ENCODE assay signal across 20 cellular contexts in the genomic region with DNA sequence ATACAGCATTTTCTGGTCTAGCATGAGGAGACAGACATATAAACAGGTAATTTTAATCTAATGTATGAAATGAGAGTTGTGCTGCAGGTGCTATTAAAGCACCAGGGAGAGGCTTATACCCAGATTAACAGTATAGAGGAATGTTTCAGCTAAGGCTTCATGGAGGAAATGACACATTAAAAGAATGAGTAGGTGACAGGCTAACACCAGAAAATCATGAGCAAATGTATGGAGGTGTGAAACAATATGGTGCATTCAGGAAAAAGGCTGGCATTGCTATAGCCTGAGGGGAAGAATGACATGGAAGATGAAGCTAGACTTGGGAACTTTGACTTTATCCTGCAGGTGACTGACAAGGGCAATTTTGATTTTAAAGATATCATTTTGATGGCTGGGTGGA. TPM values are rescaled to one million over a fixed set of nuclear protein-coding genes. Genes with fewer than 3 reads are reported as not detected.
DNase-seq lines count a peak whose midpoint lies in the region; ATAC-seq, FAIRE-seq and TF ChIP-seq lines count a peak whose summit lies in the region.
"Had no signal": no experiment of that assay in that cellular context is flagged by ENCODE, and none has a peak within 500 bp of the region (broad histone marks: within the 10 kb centered on the region; RNA-seq: fewer than 3 reads in every experiment).

No MANE protein-coding gene starts in this region.

- peak overlapping the region; percentile 4 to 22; a peak in 1 of 4 replicates for H3K27ac ChIP-seq in SK-N-SH (ENCODE audit: low read depth in 2 of 2, low read length in 1 of 2)

- H3F3A ChIP-seq in SK-N-SH (replicated peaks; ENCODE audit: insufficient read depth): peaks cover 34% of the 10 kb centered on the region

- POLR2A ChIA-PET in SK-N-SH (lab: Yijun Ruan, JAX): no interaction called here

- no peak for TF ChIP-seq RAD21 in SK-N-SH (IDR thresholded peaks at IDR 0.05; ENCODE audit: low read length)

- H3K36me3 ChIP-seq in SK-N-SH (replicated peaks in 1 of 2; ENCODE audit: control insufficient read depth in 1 of 2, insufficient read depth in 2 of 2, low read length in 1 of 2) (peaks cover 79 to 82% of the 10 kb centered on the region in 2 experiments), bronchial epithelial cell (ENCODE audit: control insufficient read depth, insufficient read depth, low read length) (peaks cover 9% of the 10 kb centered on the region)

- FAIRE-seq in bronchial epithelial cell (lab: Jason Lieb, UNC): no peak
- FAIRE-seq: GM18507 had no signal

- no peak for DNase-seq in activated T-cell treated with anti-CD3 and anti-CD28 coated beads, Interleukin-2, amount 50 U/mL, for 4 hours
- no peak for DNase-seq in activated T-cell treated with anti-CD3 and anti-CD28 coated beads, Interleukin-2, amount 50 U/mL, for 48 hours
- DNase-seq in SK-N-SH: no peak
- DNase-seq in bronchial epithelial cell (ENCODE audit: low read depth): peak; percentile 41
- no peak for DNase-seq in stimulated activated effector memory CD8-positive, alpha-beta T cell treated with anti-CD3 and anti-CD28 coated beads, Interleukin-12 subunit alpha, Interleukin-12 subunit beta, amount 100 ng/mL, for 72 hours (ENCODE audit: low spot score in 2 of 2)
- DNase-seq in SW480 (ENCODE audit: low spot score): no peak
- DNase-seq in NCI-H2171 treated with DMSO at 0.1 percent for 48 hours (lab: John Stamatoyannopoulos, UW): no peak
- DNase-seq in NCI-H226: no peak
- DNase-seq: amygdala, DND-41, HCEC 1CT, Karpas-422, NCI-H1105 treated with DMSO at 0.1 percent for 48 hours, NCI-H2171, nucleus accumbens, right cardiac atrium, T-helper 2 cell had no signal

- H3K4me2 ChIP-seq in SK-N-SH: no peak overlapping the region

- H3K27me3 ChIP-seq in SK-N-SH (ENCODE audit: insufficient read depth) (no peaks in the 10 kb centered on the region), bronchial epithelial cell (ENCODE audit: control insufficient read depth, insufficient read depth, low read length) (no peaks in the 10 kb centered on the region)

- H3K79me2 ChIP-seq in SK-N-SH (ENCODE audit: insufficient read depth): peaks cover 82% of the 10 kb centered on the region

- H2AFZ ChIP-seq in SK-N-SH (ENCODE audit: low read depth): no peak overlapping the region

- H3K27ac Mint-ChIP-seq in stimulated activated effector memory CD8-positive, alpha-beta T cell treated with anti-CD3 and anti-CD28 coated beads, Interleukin-12 subunit alpha, Interleukin-12 subunit beta, amount 100 ng/mL, for 72 hours: peak overlapping the region; percentile 29

- no peak for TF ChIP-seq EP300 in SK-N-SH (IDR thresholded peaks at IDR 0.05; ENCODE audit: borderline replicate concordance in 1 of 2, low read depth in 1 of 2, low read length in 1 of 2)

- H3K4me3 ChIP-seq in SK-N-SH (ENCODE audit: low read depth in 2 of 2, low read length in 1 of 2): no peak overlapping the region
- no peak overlapping the region for H3K4me3 ChIP-seq in bronchial epithelial cell (ENCODE audit: low read depth, low read length)

- peak; percentile 60 to 79 for ATAC-seq in activated T-cell treated with anti-CD3 and anti-CD28 coated beads, Interleukin-2, amount 50 U/mL, for 4 hours
- peak; percentile 81 for ATAC-seq in stimulated activated effector memory CD8-positive, alpha-beta T cell treated with anti-CD3 and anti-CD28 coated beads, Interleukin-12 subunit alpha, Interleukin-12 subunit beta, amount 100 ng/mL, for 72 hours
- ATAC-seq: right cardiac atrium had no signal

- no peaks in the 10 kb centered on the region for H3K9me2 ChIP-seq in SK-N-SH

- H3K27me3 Mint-ChIP-seq in activated T-cell treated with anti-CD3 and anti-CD28 coated beads, Interleukin-2, amount 50 U/mL, for 4 hours (ENCODE audit: low read depth): no peaks in the 10 kb centered on the region

- no peak overlapping the region for H3K9ac ChIP-seq in SK-N-SH

- peaks cover 51% of the 10 kb centered on the region for H3K4me1 Mint-ChIP-seq in activated T-cell treated with anti-CD3 and anti-CD28 coated beads, Interleukin-2, amount 50 U/mL, for 4 hours (ENCODE audit: low read depth)
- peaks cover 24% of the 10 kb centered on the region for H3K4me1 Mint-ChIP-seq in stimulated activated effector memory CD8-positive, alpha-beta T cell treated with anti-CD3 and anti-CD28 coated beads, Interleukin-12 subunit alpha, Interleukin-12 subunit beta, amount 100 ng/mL, for 72 hours

- no peaks in the 10 kb centered on the region for H3K9me3 ChIP-seq in SK-N-SH

- CTCF ChIA-PET in SK-N-SH (lab: Yijun Ruan, JAX): interaction anchor here (1.1 to 1.4 kb wide), 4 partner anchors 19 to 1064 kb away, joined by 3 to 4 read pairs (median 4); no protein-coding TSS in a partner anchor

- H3K36me3 Mint-ChIP-seq in activated T-cell treated with anti-CD3 and anti-CD28 coated beads, Interleukin-2, amount 50 U/mL, for 4 hours (ENCODE audit: insufficient read depth): peaks cover 31% of the 10 kb centered on the region
- H3K36me3 Mint-ChIP-seq in stimulated activated effector memory CD8-positive, alpha-beta T cell treated with anti-CD3 and anti-CD28 coated beads, Interleukin-12 subunit alpha, Interleukin-12 subunit beta, amount 100 ng/mL, for 72 hours: peaks cover 100% of the 10 kb centered on the region

- H3K4me1 ChIP-seq in SK-N-SH (ENCODE audit: control insufficient read depth in 1 of 2, insufficient read depth in 2 of 2, low read depth in 1 of 2, low read length in 1 of 2): peaks cover 17 to 41% of the 10 kb centered on the region in 2 experiments; a peak in 3 of 4 replicates

- H3K9me3 Mint-ChIP-seq in activated T-cell treated with anti-CD3 and anti-CD28 coated beads, Interleukin-2, amount 50 U/mL, for 4 hours: no peaks in the 10 kb centered on the region
- no peaks in the 10 kb centered on the region for H3K9me3 Mint-ChIP-seq in stimulated activated effector memory CD8-positive, alpha-beta T cell treated with anti-CD3 and anti-CD28 coated beads, Interleukin-12 subunit alpha, Interleukin-12 subunit beta, amount 100 ng/mL, for 72 hours

- peaks cover 44% of the 10 kb centered on the region for H4K20me1 ChIP-seq in SK-N-SH (ENCODE audit: insufficient read depth)

- TF ChIP-seq CTCF in SK-N-SH (IDR thresholded peaks at IDR 0.05) (no peak), bronchial epithelial cell (IDR thresholded peaks at IDR 0.05; ENCODE audit: insufficient read depth, low read length, severe bottlenecking) (no peak)

- H3K4me3 Mint-ChIP-seq in activated T-cell treated with anti-CD3 and anti-CD28 coated beads, Interleukin-2, amount 50 U/mL, for 4 hours: no peak overlapping the region
- H3K4me3 Mint-ChIP-seq in stimulated activated effector memory CD8-positive, alpha-beta T cell treated with anti-CD3 and anti-CD28 coated beads, Interleukin-12 subunit alpha, Interleukin-12 subunit beta, amount 100 ng/mL, for 72 hours: no peak overlapping the region

TF ChIP-seq in SK-N-SH, 30 proteins besides CTCF, POLR2A, EP300 and RAD21 (continues in another document):
- TF ChIP-seq ELF1 (IDR thresholded peaks at IDR 0.05) (no peak), TAF1 (IDR thresholded peaks at IDR 0.05; ENCODE audit: borderline replicate concordance, low read depth, low read length) (no peak), CHD2 (IDR thresholded peaks at IDR 0.05; ENCODE audit: low read length, partially characterized antibody) (no peak), NFIC (IDR thresholded peaks at IDR 0.05; ENCODE audit: borderline replicate concordance) (no peak), GATA2 (CRISPR knock-in tag; IDR thresholded peaks at IDR 0.05) (no peak), POLR2AphosphoS5 (IDR thresholded peaks at IDR 0.05; ENCODE audit: low read depth, low read length) (no peak), GABPA (IDR thresholded peaks at IDR 0.05; ENCODE audit: low read depth) (no peak), TCF12 (IDR thresholded peaks at IDR 0.05) (no peak)
- TF ChIP-seq, protein P1, sequence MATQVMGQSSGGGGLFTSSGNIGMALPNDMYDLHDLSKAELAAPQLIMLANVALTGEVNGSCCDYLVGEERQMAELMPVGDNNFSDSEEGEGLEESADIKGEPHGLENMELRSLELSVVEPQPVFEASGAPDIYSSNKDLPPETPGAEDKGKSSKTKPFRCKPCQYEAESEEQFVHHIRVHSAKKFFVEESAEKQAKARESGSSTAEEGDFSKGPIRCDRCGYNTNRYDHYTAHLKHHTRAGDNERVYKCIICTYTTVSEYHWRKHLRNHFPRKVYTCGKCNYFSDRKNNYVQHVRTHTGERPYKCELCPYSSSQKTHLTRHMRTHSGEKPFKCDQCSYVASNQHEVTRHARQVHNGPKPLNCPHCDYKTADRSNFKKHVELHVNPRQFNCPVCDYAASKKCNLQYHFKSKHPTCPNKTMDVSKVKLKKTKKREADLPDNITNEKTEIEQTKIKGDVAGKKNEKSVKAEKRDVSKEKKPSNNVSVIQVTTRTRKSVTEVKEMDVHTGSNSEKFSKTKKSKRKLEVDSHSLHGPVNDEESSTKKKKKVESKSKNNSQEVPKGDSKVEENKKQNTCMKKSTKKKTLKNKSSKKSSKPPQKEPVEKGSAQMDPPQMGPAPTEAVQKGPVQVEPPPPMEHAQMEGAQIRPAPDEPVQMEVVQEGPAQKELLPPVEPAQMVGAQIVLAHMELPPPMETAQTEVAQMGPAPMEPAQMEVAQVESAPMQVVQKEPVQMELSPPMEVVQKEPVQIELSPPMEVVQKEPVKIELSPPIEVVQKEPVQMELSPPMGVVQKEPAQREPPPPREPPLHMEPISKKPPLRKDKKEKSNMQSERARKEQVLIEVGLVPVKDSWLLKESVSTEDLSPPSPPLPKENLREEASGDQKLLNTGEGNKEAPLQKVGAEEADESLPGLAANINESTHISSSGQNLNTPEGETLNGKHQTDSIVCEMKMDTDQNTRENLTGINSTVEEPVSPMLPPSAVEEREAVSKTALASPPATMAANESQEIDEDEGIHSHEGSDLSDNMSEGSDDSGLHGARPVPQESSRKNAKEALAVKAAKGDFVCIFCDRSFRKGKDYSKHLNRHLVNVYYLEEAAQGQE (IDR thresholded peaks at IDR 0.05; ENCODE audit: low read depth, low read length): no peak

RNA-seq across cellular contexts. Expression of a gene that starts 7.0 kb away (rescaled TPM):
- 100 to 1,000 TPM in 2 of 3 donors, 10 to 100 TPM in 1; 98.1 to 107 (median 100) TPM for total RNA-seq in activated T-cell treated with anti-CD3 and anti-CD28 coated beads, Interleukin-2, amount 50 U/mL, for 4 hours
- polyA plus RNA-seq in SK-N-SH (2012; rRNA removed): 66.8 and 97.6 TPM in 2 replicates
- polyA plus RNA-seq in SK-N-SH (2012; cell fraction: cytosol; rRNA removed): 112 and 139 TPM in 2 replicates
- polyA plus RNA-seq in SK-N-SH (2012; cell fraction: nucleus; rRNA removed): 20.6 and 46.8 TPM in 2 replicates
- total RNA-seq in bronchial epithelial cell: 95.3 and 182 TPM in 2 replicates

RNA-seq across cellular contexts. Expression of a gene that starts 24.6 kb away (rescaled TPM):
- not detected for total RNA-seq in activated T-cell treated with anti-CD3 and anti-CD28 coated beads, Interleukin-2, amount 50 U/mL, for 4 hours
- polyA plus RNA-seq in SK-N-SH (2012; rRNA removed): not detected in 2 replicates
- not detected in 2 replicates for polyA plus RNA-seq in SK-N-SH (2012; cell fraction: cytosol; rRNA removed)
- not detected in 2 replicates for polyA plus RNA-seq in SK-N-SH (2012; cell fraction: nucleus; rRNA removed)
- not detected in 2 replicates for total RNA-seq in bronchial epithelial cell
- total RNA-seq: fibroblast of villous mesenchyme, subcutaneous adipose tissue had no signal
- polyA plus RNA-seq: right cardiac atrium had no signal

RNA-seq across cellular contexts. Expression of a gene that starts 38.3 kb away (rescaled TPM):
- 1 to 10 TPM in 1 of 3 donors, under 1 TPM in 2; 0.66 to 1.9 (median 0.89) TPM for total RNA-seq in activated T-cell treated with anti-CD3 and anti-CD28 coated beads, Interleukin-2, amount 50 U/mL, for 4 hours
- 2.0 and 6.0 TPM in 2 replicates for polyA plus RNA-seq in SK-N-SH (2012; rRNA removed)
- 2.7 and 2.8 TPM in 2 replicates for polyA plus RNA-seq in SK-N-SH (2012; cell fraction: cytosol; rRNA removed)
- 2.1 and 3.1 TPM in 2 replicates for polyA plus RNA-seq in SK-N-SH (2012; cell fraction: nucleus; rRNA removed)
- total RNA-seq in bronchial epithelial cell: 96.4 and 202 TPM in 2 replicates
- total RNA-seq: fibroblast of villous mesenchyme had no signal

Comparison
In these comparisons a context has a peak if more than half of its experiments do, and no peak if none do; other contexts are left out.
1. RNA of a gene that starts 38.3 kb away (total RNA-seq): 96.4 to 202 TPM in bronchial epithelial cell; 0.66 to 1.9 TPM in activated T-cell treated with anti-CD3 and anti-CD28 coated beads, Interleukin-2, amount 50 U/mL, for 4 hours; every median in the first group is over 10 times any median in the second.